31 cellular contexts compared by ENCODE assay signal in the genomic region with DNA sequence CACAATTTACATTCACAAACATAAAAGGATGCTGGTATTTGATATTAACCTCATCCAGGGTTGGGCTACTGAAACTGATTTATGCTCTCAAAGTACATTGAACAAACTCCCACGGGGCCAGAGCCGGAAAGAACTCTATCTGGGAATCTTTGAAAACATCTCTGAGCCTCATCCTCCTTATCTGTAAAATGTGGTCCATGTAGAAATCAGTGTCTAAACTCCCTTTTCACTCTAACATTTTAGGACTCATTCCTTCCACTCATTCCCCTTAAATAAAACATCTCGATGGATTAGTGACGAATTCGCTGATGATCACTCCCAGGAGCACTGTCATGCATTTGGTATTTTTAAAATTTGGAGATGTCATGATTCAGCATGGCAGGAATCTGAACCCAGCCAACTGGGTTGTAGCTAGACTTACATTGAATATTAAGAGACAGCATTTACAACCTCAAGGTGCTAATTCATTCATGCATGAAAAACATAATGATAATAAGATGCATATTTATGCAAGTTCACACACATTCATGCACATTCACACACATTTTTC.
A peak's percentile ranks its signal among the peaks of the same experiment; 100 is the strongest.
DNase-seq lines count a peak whose midpoint lies in the region; ATAC-seq and TF ChIP-seq lines count a peak whose summit lies in the region.
"Had no signal": no experiment of that assay in that cellular context is flagged by ENCODE, and none has a peak within 500 bp of the region (broad histone marks: within the 10 kb centered on the region; RNA-seq: fewer than 3 reads in every experiment).

No MANE protein-coding gene starts in this region.

- no peak overlapping the region for H2BK5ac ChIP-seq in mesenchymal stem cell (ENCODE audit: low read depth, low read length, poor library complexity, severe bottlenecking)

- H3K79me1 ChIP-seq in mesenchymal stem cell (replicated peaks; ENCODE audit: low read length, poor library complexity, severe bottlenecking): no peaks in the 10 kb centered on the region

- no peak overlapping the region for H3K14ac ChIP-seq in mesenchymal stem cell (ENCODE audit: low read length in 2 of 2)

- H3K27ac ChIP-seq in brain microvascular endothelial cell (no peak overlapping the region), mesenchymal stem cell (ENCODE audit: low read length, poor library complexity, severe bottlenecking) (peak overlapping the region; percentile 33), spleen (no peak overlapping the region), coronary artery (no peak overlapping the region)
- H3K27ac ChIP-seq: esophagus muscularis mucosa, HL-60, upper lobe of left lung had no signal

- H2BK15ac ChIP-seq in mesenchymal stem cell (ENCODE audit: low read depth, poor library complexity, severe bottlenecking): no peak overlapping the region

- H3K4me1 ChIP-seq in mesenchymal stem cell (ENCODE audit: control insufficient read depth, insufficient read depth, low read depth, low read length) (no peaks in the 10 kb centered on the region), spleen (no peaks in the 10 kb centered on the region)
- H3K4me1 ChIP-seq: esophagus muscularis mucosa, upper lobe of left lung had no signal

- no peak for TF ChIP-seq CTCF in brain microvascular endothelial cell (IDR thresholded peaks at IDR 0.05; ENCODE audit: low read depth, low read length, missing control alignments)
- TF ChIP-seq CTCF in spleen (IDR thresholded peaks at IDR 0.05 in 8 of 11, conservative IDR thresholded peaks at IDR 0.05 in 3 of 11): no peak
- no peak for TF ChIP-seq CTCF in coronary artery (IDR thresholded peaks at IDR 0.05)

- H3K9me3 ChIP-seq in mesenchymal stem cell (ENCODE audit: control insufficient read depth, low read length) (no peaks in the 10 kb centered on the region), spleen (no peaks in the 10 kb centered on the region)
- H3K9me3 ChIP-seq: esophagus muscularis mucosa, upper lobe of left lung had no signal

- H4K91ac ChIP-seq in mesenchymal stem cell (ENCODE audit: low read length): no peak overlapping the region

- ATAC-seq in HG03342 (IDR thresholded peaks at IDR 0.05; ENCODE audit: unreplicated experiment): no peak
- ATAC-seq: HCT116, left ventricle myocardium superior, natural killer cell, Panc1, WTC11 had no signal

- no peak overlapping the region for H2AK5ac ChIP-seq in mesenchymal stem cell (ENCODE audit: low read length, severe bottlenecking)

- 43% methylated on average over 2 of the region's 5 CpGs for WGBS in mesenchymal stem cell
- 82 to 91% (median 89%) methylated on average over 5 of the region's 5 CpGs for WGBS in spleen, 5 donors

- H3K4ac ChIP-seq in mesenchymal stem cell (ENCODE audit: low read depth in 1 of 2, low read length in 2 of 2): no peak overlapping the region

- H3K4me3 ChIP-seq in brain microvascular endothelial cell (ENCODE audit: low read depth, low read length) (no peak overlapping the region), mesenchymal stem cell (ENCODE audit: insufficient read depth in 1 of 2, low read depth in 1 of 2, low read length in 2 of 2) (no peak overlapping the region), spleen (no peak overlapping the region), coronary artery (no peak overlapping the region)
- H3K4me3 ChIP-seq: esophagus muscularis mucosa, upper lobe of left lung had no signal

- H3K18ac ChIP-seq in mesenchymal stem cell (ENCODE audit: low read depth in 1 of 2, low read length in 2 of 2): no peak overlapping the region

- H3K27me3 ChIP-seq in brain microvascular endothelial cell (replicated peaks): no peaks in the 10 kb centered on the region
- H3K27me3 ChIP-seq in mesenchymal stem cell (ENCODE audit: control insufficient read depth in 1 of 2, insufficient read depth in 1 of 2, low read length in 2 of 2): no peaks in the 10 kb centered on the region
- H3K27me3 ChIP-seq in spleen (replicated peaks in 1 of 7): no peaks in the 10 kb centered on the region
- H3K27me3 ChIP-seq: esophagus muscularis mucosa, upper lobe of left lung had no signal

- no peak overlapping the region for H2BK12ac ChIP-seq in mesenchymal stem cell (ENCODE audit: low read length in 2 of 2)

- H3K23ac ChIP-seq in mesenchymal stem cell (ENCODE audit: low read length in 2 of 2): no peak overlapping the region

- no peak overlapping the region for H2AFZ ChIP-seq in mesenchymal stem cell (ENCODE audit: low read depth, low read length)

- intact Hi-C loops in spleen (cut with DNase I; ENCODE audit: low total_unique reads): no loop called here

- TF ChIP-seq POLR2A in spleen (IDR thresholded peaks at IDR 0.05): no peak

- H2BK120ac ChIP-seq in mesenchymal stem cell (ENCODE audit: low read depth, low read length): no peak overlapping the region

- in situ Hi-C loops in brain microvascular endothelial cell (cut with HindIII; ENCODE audit: low pct_ligation_motif_present, low sequenced_read_pairs): no loop called here

- H3K4me2 ChIP-seq in mesenchymal stem cell (ENCODE audit: low read length, poor library complexity, severe bottlenecking): no peak overlapping the region

- DNase-seq in LHCN-M2 (ENCODE audit: low read depth): peak; percentile 66
- DNase-seq in brain microvascular endothelial cell: peak; percentile 2
- DNase-seq in mesenchymal stem cell: peak; percentile 0
- no peak for DNase-seq in spleen
- no peak for DNase-seq in coronary artery (ENCODE audit: low spot score)
- DNase-seq in activated CD4-positive, alpha-beta T cell treated with anti-CD3 and anti-CD28 coated beads for 48 hours: no peak
- DNase-seq: activated CD4-positive, alpha-beta T cell treated with anti-CD3 and anti-CD28 coated beads, Interleukin-2, amount 50 U/mL, for 48 hours; activated CD8-positive, alpha-beta memory T cell treated with anti-CD3 and anti-CD28 coated beads, Interleukin-2, amount 50 U/mL, for 48 hours; activated naive CD4-positive, alpha-beta T cell treated with anti-CD3 and anti-CD28 coated beads, Interleukin-2, amount 10 ng/mL, durations not matched to agents 7 days and 5 days; amygdala; caudate nucleus; CD4-positive, CD25-positive, alpha-beta regulatory T cell; hypothalamus; immature natural killer cell; left ventricle myocardium superior; natural killer cell; NCI-H1105 treated with DMSO at 0.1 percent for 48 hours; NCI-H1930; NCI-H526; occipital lobe; stimulated activated CD4-positive, alpha-beta T cell treated with anti-CD3 and anti-CD28 coated beads, Interleukin-12 subunit alpha, Interleukin-12 subunit beta, amount 100 ng/mL, for 4 hours; stimulated activated CD4-positive, alpha-beta T cell treated with anti-CD3 and anti-CD28 coated beads, Interleukin-4, amount 100 ng/mL, for 1 hour; SW 1271; T1000; upper lobe of left lung had no signal

- H3K36me3 ChIP-seq in brain microvascular endothelial cell (replicated peaks) (no peaks in the 10 kb centered on the region), mesenchymal stem cell (ENCODE audit: control insufficient read depth in 1 of 2, insufficient read depth in 2 of 2, low read depth in 1 of 2, low read length in 2 of 2) (no peaks in the 10 kb centered on the region), spleen (no peaks in the 10 kb centered on the region)
- H3K36me3 ChIP-seq: esophagus muscularis mucosa, upper lobe of left lung had no signal

- no peak overlapping the region for H4K8ac ChIP-seq in mesenchymal stem cell (ENCODE audit: low read length)

- H3K9ac ChIP-seq in mesenchymal stem cell (ENCODE audit: low read length): no peak overlapping the region

Comparison
In these comparisons a context has a peak if more than half of its experiments do, and no peak if none do; other contexts are left out.
1. DNase-seq: peak in LHCN-M2 (single experiment), brain microvascular endothelial cell (single experiment) and mesenchymal stem cell (single experiment); none in spleen (single experiment), coronary artery (single experiment) and activated CD4-positive, alpha-beta T cell treated with anti-CD3 and anti-CD28 coated beads for 48 hours (single experiment).